ENCODE assay signal across 19 cellular contexts in genomic region chr11:76362716-76363115, GRCh38. TPM values are rescaled to one million over a fixed set of nuclear protein-coding genes. Genes with fewer than 3 reads are reported as not detected.
DNase-seq lines count a peak whose midpoint lies in the region; ATAC-seq and TF ChIP-seq lines count a peak whose summit lies in the region.
"Had no signal": no experiment of that assay in that cellular context is flagged by ENCODE, and none has a peak within 500 bp of the region (broad histone marks: within the 10 kb centered on the region; RNA-seq: fewer than 3 reads in every experiment).

No MANE protein-coding gene starts in this region.

- no peak overlapping the region for H3K4me3 ChIP-seq in thoracic aorta
- H3K4me3 ChIP-seq: GM12878 had no signal

- peaks cover 14 to 26% of the 10 kb centered on the region in 2 donors for H3K4me1 Mint-ChIP-seq in natural killer cell treated with Interleukin-12 subunit alpha and Interleukin-12 subunit beta and Interleukin-15 and Interleukin-18, amount 100 ng/mL, for 72 hours (ENCODE audit: low read depth in 2 of 2)
- H3K4me1 Mint-ChIP-seq in natural killer cell (peaks cover 12 to 40% of the 10 kb centered on the region in 2 donors), nephron progenitor cell (peaks cover 7% of the 10 kb centered on the region)

- no peaks in the 10 kb centered on the region for H3K9me3 Mint-ChIP-seq in natural killer cell treated with Interleukin-12 subunit alpha and Interleukin-12 subunit beta and Interleukin-15 and Interleukin-18, amount 100 ng/mL, for 72 hours
- H3K9me3 Mint-ChIP-seq in natural killer cell (no peaks in the 10 kb centered on the region), nephron progenitor cell (no peaks in the 10 kb centered on the region)
- H3K9me3 Mint-ChIP-seq: CD4-positive, CD25-positive, alpha-beta regulatory T cell; CD8-positive, alpha-beta memory T cell; H9 had no signal

- intact Hi-C loops in natural killer cell (cut with micrococcal nuclease): no loop called here

- no peaks in the 10 kb centered on the region for H3K27me3 Mint-ChIP-seq in natural killer cell treated with Interleukin-12 subunit alpha and Interleukin-12 subunit beta and Interleukin-15 and Interleukin-18, amount 100 ng/mL, for 72 hours
- H3K27me3 Mint-ChIP-seq in natural killer cell (ENCODE audit: low read depth in 2 of 2) (no peaks in the 10 kb centered on the region), nephron progenitor cell (ENCODE audit: low read depth, poor library complexity) (peaks cover 2% of the 10 kb centered on the region)
- H3K27me3 Mint-ChIP-seq: CD4-positive, CD25-positive, alpha-beta regulatory T cell; CD8-positive, alpha-beta memory T cell had no signal

- no peaks in the 10 kb centered on the region for H3K36me3 Mint-ChIP-seq in natural killer cell treated with Interleukin-12 subunit alpha and Interleukin-12 subunit beta and Interleukin-15 and Interleukin-18, amount 100 ng/mL, for 72 hours
- no peaks in the 10 kb centered on the region for H3K36me3 Mint-ChIP-seq in natural killer cell
- peaks cover 63% of the 10 kb centered on the region for H3K36me3 Mint-ChIP-seq in nephron progenitor cell (ENCODE audit: low read depth)

- no peaks in the 10 kb centered on the region for H3K9me3 ChIP-seq in thoracic aorta
- H3K9me3 ChIP-seq: BE2C had no signal

- peak overlapping the region; percentile 33 to 78 for H3K27ac Mint-ChIP-seq in natural killer cell treated with Interleukin-12 subunit alpha and Interleukin-12 subunit beta and Interleukin-15 and Interleukin-18, amount 100 ng/mL, for 72 hours
- peak overlapping the region in 1 of 2 donors; percentile 38 for H3K27ac Mint-ChIP-seq in natural killer cell
- peak overlapping the region; percentile 64 for H3K27ac Mint-ChIP-seq in nephron progenitor cell

- H3K27ac ChIP-seq in thoracic aorta: peak overlapping the region; percentile 36 to 50

- TF ChIP-seq CTCF in natural killer cell (IDR thresholded peaks at IDR 0.05): no peak
- no peak for TF ChIP-seq CTCF in nephron progenitor cell (IDR thresholded peaks at IDR 0.05)
- TF ChIP-seq CTCF in thoracic aorta (IDR thresholded peaks at IDR 0.05): no peak

- H3K4me3 Mint-ChIP-seq in natural killer cell treated with Interleukin-12 subunit alpha and Interleukin-12 subunit beta and Interleukin-15 and Interleukin-18, amount 100 ng/mL, for 72 hours: no peak overlapping the region
- H3K4me3 Mint-ChIP-seq in natural killer cell (no peak overlapping the region), nephron progenitor cell (no peak overlapping the region)
- H3K4me3 Mint-ChIP-seq: CD4-positive, CD25-positive, alpha-beta regulatory T cell; CD8-positive, alpha-beta memory T cell; H9 had no signal

- H3K36me3 ChIP-seq in thoracic aorta: no peaks in the 10 kb centered on the region

- H3K4me1 ChIP-seq in thoracic aorta (ENCODE audit: control insufficient read depth in 1 of 2, low read depth in 2 of 2): peaks cover 0 to 32% of the 10 kb centered on the region in 2 donors
- H3K4me1 ChIP-seq: BE2C had no signal

- H3K27me3 ChIP-seq in thoracic aorta (replicated peaks; ENCODE audit: insufficient read depth): no peaks in the 10 kb centered on the region
- H3K27me3 ChIP-seq: BE2C had no signal

- no peak for DNase-seq in natural killer cell treated with Interleukin-12 subunit alpha and Interleukin-12 subunit beta and Interleukin-15 and Interleukin-18, amount 100 ng/mL, for 72 hours (ENCODE audit: low spot score)
- DNase-seq in natural killer cell: no peak
- DNase-seq in nephron progenitor cell: no peak
- no peak for DNase-seq in thoracic aorta (ENCODE audit: low spot score)
- DNase-seq in NOMO-1 (lab: John Stamatoyannopoulos, UW; ENCODE audit: unreplicated experiment in 2 of 2): no peak
- DNase-seq in RKO (ENCODE audit: low spot score): no peak
- DNase-seq: ACHN; BE2C; C1 segment of cervical spinal cord; CD4-positive, CD25-positive, alpha-beta regulatory T cell; CD8-positive, alpha-beta memory T cell; COR-L47; DMS 273 treated with DMSO at 0.1 percent for 48 hours; DMS53; DND-41; EL; H9 had no signal

- ATAC-seq in natural killer cell treated with Interleukin-12 subunit alpha and Interleukin-12 subunit beta and Interleukin-15 and Interleukin-18, amount 100 ng/mL, for 72 hours: no peak
- no peak for ATAC-seq in natural killer cell
- no peak for ATAC-seq in thoracic aorta (ENCODE audit: insufficient number of reproducible peaks, low FRiP score, low read depth)
- ATAC-seq: GM12878, HepG2 had no signal

RNA-seq across cellular contexts. Expression of gene THAP12, which starts 18.2 kb away (rescaled TPM):
- total RNA-seq in natural killer cell treated with Interleukin-12 subunit alpha and Interleukin-12 subunit beta and Interleukin-15 and Interleukin-18, amount 100 ng/mL, for 72 hours: 10 to 100 TPM; 43.8 to 49.7 TPM
- total RNA-seq in natural killer cell: 10 to 100 TPM; 56.0 to 66.1 (median 64.3) TPM
- total RNA-seq in thoracic aorta: 10 to 100 TPM; 38.0 to 38.3 TPM

RNA-seq across cellular contexts. Expression of gene GVQW3, which starts 18.4 kb away (rescaled TPM):
- 1 to 10 TPM; 3.0 to 4.0 TPM for total RNA-seq in natural killer cell treated with Interleukin-12 subunit alpha and Interleukin-12 subunit beta and Interleukin-15 and Interleukin-18, amount 100 ng/mL, for 72 hours
- total RNA-seq in natural killer cell: 1 to 10 TPM; 3.2 to 5.6 (median 4.0) TPM
- 1 to 10 TPM in 1 of 2 donors, under 1 TPM in 1; 0.68 to 3.2 TPM for total RNA-seq in thoracic aorta
